ENCODE assay signal across 21 cellular contexts in genomic region chr14:98411154-98411553, GRCh38.
DNase-seq lines count a peak whose midpoint lies in the region; ATAC-seq, FAIRE-seq and TF ChIP-seq lines count a peak whose summit lies in the region.
"Had no signal": no experiment of that assay in that cellular context is flagged by ENCODE, and none has a peak within 500 bp of the region (broad histone marks: within the 10 kb centered on the region; RNA-seq: fewer than 3 reads in every experiment).

No MANE protein-coding gene starts in this region.

- peaks cover 6 to 11% of the 10 kb centered on the region in 2 donors for H3K27me3 Mint-ChIP-seq in natural killer cell treated with Interleukin-12 subunit alpha and Interleukin-12 subunit beta and Interleukin-15 and Interleukin-18, amount 100 ng/mL, for 72 hours
- H3K27me3 Mint-ChIP-seq in natural killer cell (ENCODE audit: low read depth in 2 of 2), result peaks cover 17 to 25% of the 10 kb centered on the region in 2 donors
- no peaks in the 10 kb centered on the region for H3K27me3 Mint-ChIP-seq in effector memory CD8-positive, alpha-beta T cell
- H3K27me3 Mint-ChIP-seq: CD4-positive, alpha-beta memory T cell had no signal

- H3K27me3 ChIP-seq in pancreas, result no peaks in the 10 kb centered on the region

- no peak for FAIRE-seq in pancreas (lab: Jason Lieb, UNC)
- FAIRE-seq: A549, GM12891, GM19239, HepG2 had no signal

- 81 to 84% methylated on average over 8 of the region's 8 CpGs for WGBS in pancreas, 2 donors

- H3K27ac ChIP-seq in pancreas, result no peak overlapping the region
- H3K27ac ChIP-seq: 22Rv1, A549, GM23248 had no signal

- TF ChIP-seq CTCF in natural killer cell (IDR thresholded peaks at IDR 0.05), result no peak
- TF ChIP-seq CTCF in pancreas (IDR thresholded peaks at IDR 0.05), result no peak

- no peaks in the 10 kb centered on the region for H3K9me3 ChIP-seq in pancreas
- H3K9me3 ChIP-seq: A549, HAP-1 had no signal

- intact Hi-C loops in natural killer cell (cut with micrococcal nuclease) (no loop called here), pancreas (cut with DNase I) (no loop called here)

- H3K27ac Mint-ChIP-seq in natural killer cell treated with Interleukin-12 subunit alpha and Interleukin-12 subunit beta and Interleukin-15 and Interleukin-18, amount 100 ng/mL, for 72 hours, result no peak overlapping the region
- H3K27ac Mint-ChIP-seq in natural killer cell, result no peak overlapping the region
- H3K27ac Mint-ChIP-seq in effector memory CD8-positive, alpha-beta T cell, result no peak overlapping the region
- peak overlapping the region; percentile 5 for H3K27ac Mint-ChIP-seq in stimulated activated effector memory CD8-positive, alpha-beta T cell treated with anti-CD3 and anti-CD28 coated beads, Interleukin-12 subunit alpha, Interleukin-12 subunit beta, amount 100 ng/mL, for 72 hours
- H3K27ac Mint-ChIP-seq: CD14-positive monocyte had no signal

- peaks cover 5 to 8% of the 10 kb centered on the region in 2 donors for H3K4me1 Mint-ChIP-seq in natural killer cell treated with Interleukin-12 subunit alpha and Interleukin-12 subunit beta and Interleukin-15 and Interleukin-18, amount 100 ng/mL, for 72 hours (ENCODE audit: low read depth in 2 of 2)
- peaks cover 0 to 7% of the 10 kb centered on the region in 2 donors for H3K4me1 Mint-ChIP-seq in natural killer cell
- H3K4me1 Mint-ChIP-seq in effector memory CD8-positive, alpha-beta T cell (ENCODE audit: low read depth in 2 of 2), result peaks cover 3 to 15% of the 10 kb centered on the region in 2 donors
- H3K4me1 Mint-ChIP-seq in stimulated activated effector memory CD8-positive, alpha-beta T cell treated with anti-CD3 and anti-CD28 coated beads, Interleukin-12 subunit alpha, Interleukin-12 subunit beta, amount 100 ng/mL, for 72 hours, result peaks cover 26% of the 10 kb centered on the region
- H3K4me1 Mint-ChIP-seq: CD14-positive monocyte had no signal

- peak; percentile 38 to 45 for ATAC-seq in natural killer cell treated with Interleukin-12 subunit alpha and Interleukin-12 subunit beta and Interleukin-15 and Interleukin-18, amount 100 ng/mL, for 72 hours
- no peak for ATAC-seq in natural killer cell
- ATAC-seq in effector memory CD8-positive, alpha-beta T cell (replicated peaks), result peak; percentile 96
- ATAC-seq in stimulated activated effector memory CD8-positive, alpha-beta T cell treated with anti-CD3 and anti-CD28 coated beads, Interleukin-12 subunit alpha, Interleukin-12 subunit beta, amount 100 ng/mL, for 72 hours, result peak; percentile 86
- no peak for ATAC-seq in pancreas
- ATAC-seq: A549, HepG2 had no signal

- H3K4me3 ChIP-seq in pancreas, result no peak overlapping the region
- H3K4me3 ChIP-seq: A549, GM23248, HAP-1 had no signal

- H3K36me3 Mint-ChIP-seq in natural killer cell treated with Interleukin-12 subunit alpha and Interleukin-12 subunit beta and Interleukin-15 and Interleukin-18, amount 100 ng/mL, for 72 hours, result no peaks in the 10 kb centered on the region
- no peaks in the 10 kb centered on the region for H3K36me3 Mint-ChIP-seq in natural killer cell
- H3K36me3 Mint-ChIP-seq in effector memory CD8-positive, alpha-beta T cell (ENCODE audit: insufficient read depth), result no peaks in the 10 kb centered on the region
- no peaks in the 10 kb centered on the region for H3K36me3 Mint-ChIP-seq in stimulated activated effector memory CD8-positive, alpha-beta T cell treated with anti-CD3 and anti-CD28 coated beads, Interleukin-12 subunit alpha, Interleukin-12 subunit beta, amount 100 ng/mL, for 72 hours
- H3K36me3 Mint-ChIP-seq: CD14-positive monocyte; CD4-positive, alpha-beta memory T cell had no signal

- H3K9me3 Mint-ChIP-seq in natural killer cell treated with Interleukin-12 subunit alpha and Interleukin-12 subunit beta and Interleukin-15 and Interleukin-18, amount 100 ng/mL, for 72 hours, result no peaks in the 10 kb centered on the region
- no peaks in the 10 kb centered on the region for H3K9me3 Mint-ChIP-seq in natural killer cell
- no peaks in the 10 kb centered on the region for H3K9me3 Mint-ChIP-seq in effector memory CD8-positive, alpha-beta T cell
- no peaks in the 10 kb centered on the region for H3K9me3 Mint-ChIP-seq in stimulated activated effector memory CD8-positive, alpha-beta T cell treated with anti-CD3 and anti-CD28 coated beads, Interleukin-12 subunit alpha, Interleukin-12 subunit beta, amount 100 ng/mL, for 72 hours

- no peaks in the 10 kb centered on the region for H3K36me3 ChIP-seq in pancreas
- H3K36me3 ChIP-seq: HAP-1 had no signal

- H3K4me1 ChIP-seq in pancreas, result no peaks in the 10 kb centered on the region
- H3K4me1 ChIP-seq: A549, HAP-1 had no signal

- DNase-seq in NCI-H82 (lab: John Stamatoyannopoulos, UW), result peak; percentile 1
- DNase-seq in NCI-H82 treated with DMSO at 0.1 percent for 48 hours (lab: John Stamatoyannopoulos, UW; ENCODE audit: unreplicated experiment), result no peak
- no peak for DNase-seq in natural killer cell treated with Interleukin-12 subunit alpha and Interleukin-12 subunit beta and Interleukin-15 and Interleukin-18, amount 100 ng/mL, for 72 hours (ENCODE audit: low spot score)
- DNase-seq in natural killer cell, result no peak
- DNase-seq in effector memory CD8-positive, alpha-beta T cell, result peak in 1 of 3 experiments; percentile 7
- DNase-seq in stimulated activated effector memory CD8-positive, alpha-beta T cell treated with anti-CD3 and anti-CD28 coated beads, Interleukin-12 subunit alpha, Interleukin-12 subunit beta, amount 100 ng/mL, for 72 hours (ENCODE audit: low spot score in 2 of 2), result no peak
- no peak for DNase-seq in NCI-H226
- DNase-seq in pancreas, result no peak
- DNase-seq: AML-193, Calu3, DND-41, EL, GM23248 had no signal

- H3K4me3 Mint-ChIP-seq in natural killer cell treated with Interleukin-12 subunit alpha and Interleukin-12 subunit beta and Interleukin-15 and Interleukin-18, amount 100 ng/mL, for 72 hours, result no peak overlapping the region
- no peak overlapping the region for H3K4me3 Mint-ChIP-seq in natural killer cell
- no peak overlapping the region for H3K4me3 Mint-ChIP-seq in effector memory CD8-positive, alpha-beta T cell
- H3K4me3 Mint-ChIP-seq in stimulated activated effector memory CD8-positive, alpha-beta T cell treated with anti-CD3 and anti-CD28 coated beads, Interleukin-12 subunit alpha, Interleukin-12 subunit beta, amount 100 ng/mL, for 72 hours, result no peak overlapping the region
- H3K4me3 Mint-ChIP-seq: CD14-positive monocyte; CD4-positive, alpha-beta memory T cell had no signal

Comparison
In these comparisons a context has a peak if more than half of its experiments do, and no peak if none do; other contexts are left out.
1. ATAC-seq: peak in natural killer cell treated with Interleukin-12 subunit alpha and Interleukin-12 subunit beta and Interleukin-15 and Interleukin-18, amount 100 ng/mL, for 72 hours (2 of 2), effector memory CD8-positive, alpha-beta T cell (single experiment) and stimulated activated effector memory CD8-positive, alpha-beta T cell treated with anti-CD3 and anti-CD28 coated beads, Interleukin-12 subunit alpha, Interleukin-12 subunit beta, amount 100 ng/mL, for 72 hours (single experiment); none in natural killer cell (0 of 3) and pancreas (0 of 4).